Comparison of ENCODE assay signal across 7 cellular contexts in the genomic region with DNA sequence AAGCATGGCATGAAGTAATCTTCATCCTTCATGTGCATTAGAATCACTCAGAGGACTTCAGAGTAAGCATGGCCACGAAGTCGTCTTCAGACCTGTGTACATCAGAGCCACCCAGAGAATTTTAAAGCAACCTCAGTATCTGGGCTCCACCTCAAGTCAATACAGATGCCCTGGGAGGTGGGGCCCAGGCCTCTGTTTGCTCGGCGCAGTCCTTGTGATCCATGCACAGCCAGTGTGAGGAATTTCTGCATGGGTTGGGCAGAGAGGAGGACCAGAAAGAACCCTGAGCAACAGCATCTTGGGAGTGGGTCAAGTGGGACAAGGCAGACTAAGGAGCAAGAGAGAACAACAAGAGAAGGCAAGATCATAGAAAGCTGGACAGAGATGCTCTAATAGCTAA.
"Had no signal": no experiment of that assay in that cellular context is flagged by ENCODE, and none has a peak within 500 bp of the region (broad histone marks: within the 10 kb centered on the region; RNA-seq: fewer than 3 reads in every experiment).

No MANE protein-coding gene starts in this region.

- DNase-seq: GM23248, GOT3, H7, H9, HCEC 1CT, HFFc6 had no signal

- H3K4me3 Mint-ChIP-seq: GM23338, H9, HFFc6 had no signal

- H3K9me3 Mint-ChIP-seq: GM23338, H9 had no signal

- H3K27ac Mint-ChIP-seq: GM23338, H9, HFFc6 had no signal
